Comparison of ENCODE assay signal across 20 cellular contexts in genomic region chr13:74920361-74920760, GRCh38.
"Had no signal": no experiment of that assay in that cellular context is flagged by ENCODE, and none has a peak within 500 bp of the region (broad histone marks: within the 10 kb centered on the region; RNA-seq: fewer than 3 reads in every experiment).

No MANE protein-coding gene starts in this region.

- H3K36me3 ChIP-seq: colonic mucosa, esophagus squamous epithelium, prostate gland had no signal

- H3K9me3 ChIP-seq: colonic mucosa, esophagus squamous epithelium, prostate gland had no signal

- H3K27ac ChIP-seq: colonic mucosa, esophagus squamous epithelium, prostate gland, skin epidermis had no signal

- DNase-seq: activated CD4-positive, alpha-beta T cell treated with anti-CD3 and anti-CD28 coated beads, Interleukin-2, amount 10 ng/mL, durations not matched to agents 7 days and 5 days; activated CD8-positive, alpha-beta memory T cell treated with anti-CD3 and anti-CD28 coated beads, Interleukin-2, amount 50 U/mL, for 48 hours; activated gamma-delta T cell; activated T-cell treated with anti-CD3 and anti-CD28 coated beads, Interleukin-2, amount 50 U/mL, for 72 hours; amniotic stem cell; central memory CD4-positive, alpha-beta T cell; colonic mucosa; esophagus squamous epithelium; hippocampal formation; natural killer cell; right cardiac atrium; stimulated activated CD4-positive, alpha-beta T cell treated with anti-CD3 and anti-CD28 coated beads, Interleukin-4, amount 100 ng/mL, for 4 hours; stimulated activated CD8-positive, alpha-beta memory T cell treated with anti-CD3 and anti-CD28 coated beads, Interleukin-4, amount 100 ng/mL, for 48 hours; stimulated activated naive CD4-positive, alpha-beta T cell treated with Interleukin-2 at 50 U/mL for 16 hours; T-helper 17 cell; trophoblast cell had no signal

- H3K27me3 ChIP-seq: colonic mucosa, esophagus squamous epithelium had no signal

- FAIRE-seq: keratinocyte had no signal

- H3K4me1 ChIP-seq: colonic mucosa, esophagus squamous epithelium, prostate gland had no signal

- ATAC-seq: left lobe of liver, right cardiac atrium, T-helper 17 cell had no signal

- H3K4me3 ChIP-seq: colonic mucosa, esophagus squamous epithelium, prostate gland, skin epidermis had no signal
